In genomic region chr1:238099871-238100270, GRCh38 we compare ENCODE assay signal across 33 cellular contexts.
"Had no signal": no experiment of that assay in that cellular context is flagged by ENCODE, and none has a peak within 500 bp of the region (broad histone marks: within the 10 kb centered on the region; RNA-seq: fewer than 3 reads in every experiment).

No MANE protein-coding gene starts in this region.

- H3K4me1 ChIP-seq: adrenal gland, body of pancreas, SJSA1 had no signal

- H3K4me3 ChIP-seq: adrenal gland, body of pancreas, MG63, SJSA1 had no signal

- H3K27ac ChIP-seq: adrenal gland, body of pancreas, SJSA1, VCaP had no signal

- H3K36me3 Mint-ChIP-seq: activated CD4-positive, alpha-beta memory T cell treated with anti-CD3 and anti-CD28 coated beads for 36 hours had no signal

- FAIRE-seq: astrocyte had no signal

- H3K36me3 ChIP-seq: adrenal gland, MG63, SJSA1 had no signal

- H3K9me3 ChIP-seq: adrenal gland, body of pancreas, MG63, SJSA1, SK-N-SH had no signal

- H3K27ac Mint-ChIP-seq: activated B cell treated with CpG ODN at 0.5 μM for 24 hours; activated CD4-positive, alpha-beta memory T cell treated with anti-CD3 and anti-CD28 coated beads for 36 hours; activated naive CD4-positive, alpha-beta T cell treated with anti-CD3 and anti-CD28 coated beads for 36 hours; activated naive CD4-positive, alpha-beta T cell treated with anti-CD3 and anti-CD28 coated beads, Interleukin-2, amount 50 U/mL, for 72 hours; activated T-helper 1 cell treated with anti-CD3 and anti-CD28 coated beads, Interleukin-12 subunit alpha, Interleukin-12 subunit beta, Interleukin-2, Interleukin-4 antibody, amounts not matched to agents 30 ng/mL and 10 ng/mL and 1 ng/mL, durations not matched to agents 14 hours and 24 hours and 36 hours had no signal

- DNase-seq: activated B cell treated with CpG ODN at 0.5 μM for 24 hours; activated CD4-positive, alpha-beta memory T cell treated with anti-CD3 and anti-CD28 coated beads for 36 hours; activated CD4-positive, alpha-beta T cell treated with anti-CD3 and anti-CD28 coated beads for 4 hours; activated CD4-positive, alpha-beta T cell treated with anti-CD3 and anti-CD28 coated beads, Interleukin-2, amount 50 U/mL, for 1 hour; activated CD4-positive, CD25-positive, alpha-beta regulatory T cell treated with anti-CD3 and anti-CD28 coated beads, Interleukin-2, amount 50 U/mL, for 72 hours; activated CD8-positive, alpha-beta memory T cell treated with anti-CD3 and anti-CD28 coated beads, Interleukin-2, amount 50 U/mL, for 4 hours; activated gamma-delta T cell treated with Interleukin-2 at 50 U/mL for 16 hours; activated naive CD4-positive, alpha-beta T cell treated with anti-CD3 and anti-CD28 coated beads for 36 hours; activated T-cell treated with anti-CD3 and anti-CD28 coated beads for 4 hours; activated T-cell treated with anti-CD3 and anti-CD28 coated beads, Interleukin-2, amount 50 U/mL, for 4 hours; adrenal gland; body of pancreas; central memory CD4-positive, alpha-beta T cell; MG63; NCI-H1048; NCI-H1105 treated with DMSO at 0.1 percent for 48 hours; NCI-H1436; NCI-H1694; NCI-H1930; NCI-H2081 treated with DMSO at 0.1 percent for 48 hours; NCI-H226; NCI-H446 treated with DMSO at 0.1 percent for 48 hours; NCI-H524 treated with DMSO at 0.1 percent for 48 hours; RPMI8226; SHP77 treated with DMSO at 0.1 percent for 48 hours; SK-N-SH; T-helper 1 cell had no signal

- ATAC-seq: activated naive CD4-positive, alpha-beta T cell treated with anti-CD3 and anti-CD28 coated beads, Interleukin-2, amount 50 U/mL, for 72 hours; activated T-cell treated with anti-CD3 and anti-CD28 coated beads, Interleukin-2, amount 50 U/mL, for 4 hours; body of pancreas; Panc1 had no signal

- H3K27me3 Mint-ChIP-seq: activated B cell treated with CpG ODN at 0.5 μM for 24 hours; activated CD4-positive, alpha-beta memory T cell treated with anti-CD3 and anti-CD28 coated beads for 36 hours had no signal

- H3K4me1 Mint-ChIP-seq: activated B cell treated with CpG ODN at 0.5 μM for 24 hours had no signal

- H3K4me3 Mint-ChIP-seq: activated B cell treated with CpG ODN at 0.5 μM for 24 hours; activated CD4-positive, alpha-beta memory T cell treated with anti-CD3 and anti-CD28 coated beads for 36 hours; activated naive CD4-positive, alpha-beta T cell treated with anti-CD3 and anti-CD28 coated beads for 36 hours; activated T-cell treated with anti-CD3 and anti-CD28 coated beads, Interleukin-2, amount 50 U/mL, for 4 hours; activated T-helper 1 cell treated with anti-CD3 and anti-CD28 coated beads, Interleukin-12 subunit alpha, Interleukin-12 subunit beta, Interleukin-2, Interleukin-4 antibody, amounts not matched to agents 30 ng/mL and 10 ng/mL and 1 ng/mL, durations not matched to agents 14 hours and 24 hours and 36 hours had no signal

- H3K27me3 ChIP-seq: adrenal gland, body of pancreas, MG63, SJSA1 had no signal
